ENCODE assay signal across 8 cellular contexts in genomic region chr21:43333301-43334062, GRCh38.
DNase-seq lines count a peak whose midpoint lies in the region; ATAC-seq, FAIRE-seq and TF ChIP-seq lines count a peak whose summit lies in the region.

No MANE protein-coding gene starts in this region.

- no peaks in the 10 kb centered on the region for H3K36me3 Mint-ChIP-seq in astrocyte (ENCODE audit: low read depth, unreplicated experiment)
- peaks cover 2% of the 10 kb centered on the region for H3K36me3 Mint-ChIP-seq in activated naive CD8-positive, alpha-beta T cell treated with anti-CD3 and anti-CD28 coated beads, Interleukin-2, amount 50 U/mL, for 24 hours (ENCODE audit: low read depth)

- H3K9me3 Mint-ChIP-seq in astrocyte (ENCODE audit: unreplicated experiment), result peaks cover 2% of the 10 kb centered on the region
- H3K9me3 Mint-ChIP-seq in activated naive CD8-positive, alpha-beta T cell treated with anti-CD3 and anti-CD28 coated beads, Interleukin-2, amount 50 U/mL, for 24 hours, result peaks cover 12% of the 10 kb centered on the region

- POLR2A ChIA-PET in GM10248 (lab: Yijun Ruan, JAX), result no interaction called here

- H2AFZ ChIP-seq in astrocyte (ENCODE audit: low read depth, low read length), result peak overlapping the region; percentile 58

- H3K27me3 Mint-ChIP-seq in astrocyte (ENCODE audit: low read depth, unreplicated experiment), result no peaks in the 10 kb centered on the region
- peaks cover 8% of the 10 kb centered on the region for H3K27me3 Mint-ChIP-seq in activated naive CD8-positive, alpha-beta T cell treated with anti-CD3 and anti-CD28 coated beads, Interleukin-2, amount 50 U/mL, for 24 hours

- peak overlapping the region; percentile 82 for H3K9ac ChIP-seq in astrocyte (ENCODE audit: low read length)

- H3K4me3 ChIP-seq in astrocyte (ENCODE audit: insufficient read depth, low read depth, low read length), result peak overlapping the region; percentile 15

- peak overlapping the region; percentile 51 for H3K4me3 Mint-ChIP-seq in astrocyte (ENCODE audit: unreplicated experiment)
- no peak overlapping the region for H3K4me3 Mint-ChIP-seq in activated naive CD8-positive, alpha-beta T cell treated with anti-CD3 and anti-CD28 coated beads, Interleukin-2, amount 50 U/mL, for 24 hours

- no peak for ATAC-seq in activated naive CD8-positive, alpha-beta T cell treated with anti-CD3 and anti-CD28 coated beads, Interleukin-2, amount 50 U/mL, for 24 hours
- ATAC-seq in GM19455 (IDR thresholded peaks at IDR 0.05; ENCODE audit: unreplicated experiment) (no peak), GM19328 (IDR thresholded peaks at IDR 0.05; ENCODE audit: unreplicated experiment) (no peak)

- FAIRE-seq in astrocyte (lab: Jason Lieb, UNC), result peak; percentile 32

- H3K4me1 Mint-ChIP-seq in astrocyte (ENCODE audit: low read depth, unreplicated experiment), result peaks cover 25% of the 10 kb centered on the region
- H3K4me1 Mint-ChIP-seq in activated naive CD8-positive, alpha-beta T cell treated with anti-CD3 and anti-CD28 coated beads, Interleukin-2, amount 50 U/mL, for 24 hours, result peaks cover 5% of the 10 kb centered on the region

- DNase-seq in HS-27A (ENCODE audit: low read depth) (peak; percentile 55), astrocyte (ENCODE audit: low read depth) (peak; percentile 90), islet precursor cell (peak; percentile 97), GM10248 (ENCODE audit: extremely low spot score) (no peak)
- no peak for DNase-seq in activated naive CD8-positive, alpha-beta T cell treated with anti-CD3 and anti-CD28 coated beads, Interleukin-2, amount 50 U/mL, for 24 hours

- H3K79me2 ChIP-seq in astrocyte (ENCODE audit: insufficient read depth, low read length), result no peaks in the 10 kb centered on the region

- TF ChIP-seq CTCF in astrocyte (IDR thresholded peaks at IDR 0.05; ENCODE audit: insufficient read depth, low read depth, low read length) (no peak), GM10248 (IDR thresholded peaks at IDR 0.05; ENCODE audit: control extremely low read depth, extremely low read depth, low read depth, missing control alignments) (no peak)

- H3K4me1 ChIP-seq in astrocyte (ENCODE audit: insufficient read depth, low read length), result peaks cover 29% of the 10 kb centered on the region

- no peaks in the 10 kb centered on the region for H3K27me3 ChIP-seq in astrocyte (ENCODE audit: insufficient read depth, low read length)

- H3K4me2 ChIP-seq in astrocyte (ENCODE audit: low read length), result peak overlapping the region; percentile 79

- H3K9me3 ChIP-seq in astrocyte (ENCODE audit: insufficient read depth, low read depth, low read length), result no peaks in the 10 kb centered on the region

- CTCF ChIA-PET in GM10248 (lab: Yijun Ruan, JAX), result no interaction called here

- H3K27ac ChIP-seq in astrocyte (ENCODE audit: low read depth, low read length) (peak overlapping the region; percentile 96), temporal lobe (ENCODE audit: low read depth, low read length) (peak overlapping the region; percentile 12)

- H3K36me3 ChIP-seq in astrocyte (ENCODE audit: insufficient read depth, low read length), result no peaks in the 10 kb centered on the region

- H4K20me1 ChIP-seq in astrocyte (ENCODE audit: insufficient read depth, low read length), result no peaks in the 10 kb centered on the region

- peak overlapping the region; percentile 96 for H3K27ac Mint-ChIP-seq in astrocyte (ENCODE audit: unreplicated experiment)
- no peak overlapping the region for H3K27ac Mint-ChIP-seq in activated naive CD8-positive, alpha-beta T cell treated with anti-CD3 and anti-CD28 coated beads, Interleukin-2, amount 50 U/mL, for 24 hours

Comparison
In these comparisons a context has a peak if more than half of its experiments do, and no peak if none do; other contexts are left out.
1. DNase-seq: peak in HS-27A (single experiment), astrocyte (single experiment) and islet precursor cell (single experiment); none in activated naive CD8-positive, alpha-beta T cell treated with anti-CD3 and anti-CD28 coated beads, Interleukin-2, amount 50 U/mL, for 24 hours (single experiment) and GM10248 (single experiment).